In the genomic region with DNA sequence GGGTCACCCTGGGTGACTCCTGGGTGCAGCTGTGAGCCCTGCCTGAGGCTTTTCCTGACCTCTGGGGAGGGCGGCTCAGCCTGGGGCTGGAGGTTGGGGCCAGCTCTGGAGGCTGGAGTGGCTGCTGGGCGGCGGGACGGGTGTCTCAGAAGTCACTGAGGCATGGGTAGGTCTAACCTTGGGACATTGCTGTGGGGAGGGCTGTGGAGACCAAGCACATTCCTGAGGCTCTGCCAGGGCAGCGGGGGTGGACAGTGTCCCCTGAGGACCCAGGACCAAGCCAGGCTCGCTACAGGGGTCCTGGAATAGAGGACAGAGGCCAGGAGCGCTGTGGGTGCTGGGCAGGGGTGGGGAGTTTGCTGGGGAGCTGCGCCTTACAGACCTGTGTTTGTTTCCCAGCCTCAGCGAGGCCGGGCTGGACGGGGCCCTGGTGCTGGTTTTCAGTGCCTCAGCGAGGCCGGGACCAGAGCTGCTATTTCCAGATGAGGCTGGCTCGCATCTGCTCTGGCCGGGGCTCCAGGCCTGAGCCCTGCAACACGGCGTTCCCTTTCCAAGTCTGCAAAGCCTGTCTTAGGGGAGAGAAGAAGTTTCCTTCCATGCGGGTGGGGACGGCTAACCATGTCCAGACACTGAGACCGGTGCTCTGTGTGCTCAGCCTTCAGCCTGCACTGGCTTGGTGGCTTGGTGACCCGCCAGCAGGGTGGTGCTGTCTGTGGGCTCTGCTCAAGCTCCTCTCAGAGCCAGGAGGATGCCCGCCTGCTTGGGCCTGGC, we compare ENCODE assay signal across 11 cellular contexts. TPM values are rescaled to one million over a fixed set of nuclear protein-coding genes. Genes with fewer than 3 reads are reported as not detected.
DNase-seq lines count a peak whose midpoint lies in the region; ATAC-seq and TF ChIP-seq lines count a peak whose summit lies in the region.
"Had no signal": no experiment of that assay in that cellular context is flagged by ENCODE, and none has a peak within 500 bp of the region (broad histone marks: within the 10 kb centered on the region; RNA-seq: fewer than 3 reads in every experiment).

No MANE protein-coding gene starts in this region.

- POLR2A ChIA-PET in MCF 10A (lab: Yijun Ruan, JAX) = no interaction called here

- no peaks in the 10 kb centered on the region for H3K9me2 ChIP-seq in Karpas-422 (replicated peaks; ENCODE audit: insufficient read depth, low read length)

- peaks cover 61% of the 10 kb centered on the region for H3K79me2 ChIP-seq in Karpas-422 (ENCODE audit: low read length)

- CTCF ChIA-PET in MCF 10A (lab: Yijun Ruan, JAX) = no interaction called here

- ATAC-seq in mucosa of descending colon (no peak), HG03457 (IDR thresholded peaks at IDR 0.05; ENCODE audit: unreplicated experiment) (no peak), HG03378 (IDR thresholded peaks at IDR 0.05; ENCODE audit: unreplicated experiment) (no peak)

- H3K4me3 ChIP-seq in mucosa of descending colon (no peak overlapping the region), Karpas-422 (ENCODE audit: low read length) (no peak overlapping the region), colonic mucosa (no peak overlapping the region)
- H3K4me3 ChIP-seq: thoracic aorta had no signal

- H3K36me3 ChIP-seq in mucosa of descending colon (ENCODE audit: low read depth) (peaks cover 3% of the 10 kb centered on the region), Karpas-422 (ENCODE audit: insufficient read depth, low read length) (peaks cover 31% of the 10 kb centered on the region), colonic mucosa (no peaks in the 10 kb centered on the region)

- no peak overlapping the region for H3K4me2 ChIP-seq in Karpas-422 (ENCODE audit: low read depth, low read length, poor library complexity, severe bottlenecking)

- peak; percentile 1 for DNase-seq in stimulated activated CD4-positive, alpha-beta T cell treated with anti-CD3 and anti-CD28 coated beads, Interleukin-1b, Interleukin-23, amount 100 ng/mL, for 48 hours
- no peak for DNase-seq in stimulated activated CD4-positive, alpha-beta T cell treated with anti-CD3 and anti-CD28 coated beads, Interleukin-4, amount 100 ng/mL, for 4 hours
- DNase-seq in MCF 10A (ENCODE audit: unreplicated experiment) (no peak), mucosa of descending colon (peak in 2 of 3 donors; percentile 30 to 51), Karpas-422 (no peak), colonic mucosa (no peak)
- DNase-seq: erythroblast had no signal

- BruUV-seq in MCF 10A (replicated peaks; lab: Mats Ljungman, UMichigan) = no TSS peak

- no peaks in the 10 kb centered on the region for H3K9me3 ChIP-seq in mucosa of descending colon
- H3K9me3 ChIP-seq in Karpas-422 (ENCODE audit: low read length) = no peaks in the 10 kb centered on the region
- no peaks in the 10 kb centered on the region for H3K9me3 ChIP-seq in colonic mucosa
- H3K9me3 ChIP-seq: thoracic aorta had no signal

- H3K27ac ChIP-seq in Karpas-422 (ENCODE audit: low read length) = no peak overlapping the region
- no peak overlapping the region for H3K27ac ChIP-seq in colonic mucosa

- H3K9ac ChIP-seq in Karpas-422 (ENCODE audit: low read length) (no peak overlapping the region), colonic mucosa (ENCODE audit: low read depth in 2 of 2, low read length in 2 of 2) (no peak overlapping the region)

- H4K20me1 ChIP-seq in Karpas-422 (ENCODE audit: insufficient read depth, low read depth, low read length) = peaks cover 20% of the 10 kb centered on the region

- peaks cover 42% of the 10 kb centered on the region for H3K36me3 Mint-ChIP-seq in MCF 10A (ENCODE audit: insufficient read depth, unreplicated experiment)

- H3K27ac Mint-ChIP-seq in MCF 10A (ENCODE audit: low read depth, unreplicated experiment) = peak overlapping the region; percentile 96

- peak overlapping the region; percentile 93 for H3K4me3 Mint-ChIP-seq in MCF 10A (ENCODE audit: unreplicated experiment)

- no peaks in the 10 kb centered on the region for H3K27me3 Mint-ChIP-seq in MCF 10A (ENCODE audit: insufficient read depth, unreplicated experiment)

- peaks cover 16% of the 10 kb centered on the region for H3K4me1 ChIP-seq in mucosa of descending colon (ENCODE audit: low read depth)
- peaks cover 34% of the 10 kb centered on the region for H3K4me1 ChIP-seq in Karpas-422 (ENCODE audit: low read length)
- peaks cover 5% of the 10 kb centered on the region for H3K4me1 ChIP-seq in colonic mucosa

- intact Hi-C loops in MCF 10A (cut with micrococcal nuclease) = loop anchor here (10.0 kb wide), 1 partner anchor 150 kb away; no protein-coding TSS in a partner anchor
- intact Hi-C loops in mucosa of descending colon (cut with DNase I, micrococcal nuclease) = no loop called here
- intact Hi-C loops in colonic mucosa (cut with DNase I) = loop anchor here (10.0 kb wide), 1 partner anchor 200 kb away; a partner anchor contains a TSS

- TF ChIP-seq CTCF in MCF 10A (IDR thresholded peaks at IDR 0.05; ENCODE audit: unreplicated experiment) (no peak), mucosa of descending colon (IDR thresholded peaks at IDR 0.05) (no peak), colonic mucosa (IDR thresholded peaks at IDR 0.05) (no peak)

- H3K9me3 Mint-ChIP-seq in MCF 10A (ENCODE audit: unreplicated experiment) = peaks cover 9% of the 10 kb centered on the region

- no peaks in the 10 kb centered on the region for H3K27me3 ChIP-seq in Karpas-422 (ENCODE audit: low read length)
- no peaks in the 10 kb centered on the region for H3K27me3 ChIP-seq in colonic mucosa

- H2AFZ ChIP-seq in Karpas-422 (ENCODE audit: low read length) = no peak overlapping the region

- H3K4me1 Mint-ChIP-seq in MCF 10A (ENCODE audit: insufficient read depth, unreplicated experiment) = peaks cover 27% of the 10 kb centered on the region

RNA-seq across cellular contexts. Expression of a gene that starts 3.0 kb away (rescaled TPM):
- 319 and 463 TPM in 2 replicates for total RNA-seq in MCF 10A (2022)
- total RNA-seq in mucosa of descending colon = 100 to 1,000 TPM; 435 to 455 (median 450) TPM
- 209 and 367 TPM in 2 replicates for total RNA-seq in Karpas-422 (2014; rRNA removed; shearing (Covaris generic); ENCODE audit: low replicate concordance)
- 100 to 1,000 TPM; 419 to 474 TPM for total RNA-seq in colonic mucosa

RNA-seq across cellular contexts. Expression of a gene that starts 57.8 kb away (rescaled TPM):
- total RNA-seq in MCF 10A (2022) = 16.5 and 20.6 TPM in 2 replicates
- total RNA-seq in mucosa of descending colon = 10 to 100 TPM; 15.6 to 32.0 (median 18.8) TPM
- 18.4 and 51.0 TPM in 2 replicates for total RNA-seq in Karpas-422 (2014; rRNA removed; shearing (Covaris generic); ENCODE audit: low replicate concordance)
- total RNA-seq in colonic mucosa = 10 to 100 TPM; 17.4 to 21.6 TPM

RNA-seq across cellular contexts. Expression of a gene that starts 58.3 kb away (rescaled TPM):
- total RNA-seq in MCF 10A (2022) (not detected in 2 replicates), mucosa of descending colon (10 to 100 TPM in 1 of 3 donors, 1 to 10 TPM in 2; 6.3 to 11.6 (median 8.5) TPM), colonic mucosa (1 to 10 TPM; 2.1 to 6.7 TPM)
- not detected in 2 replicates for total RNA-seq in Karpas-422 (2014; rRNA removed; shearing (Covaris generic); ENCODE audit: low replicate concordance)
- total RNA-seq: activated CD8-positive, alpha-beta memory T cell treated with anti-CD3 and anti-CD28 coated beads for 36 hours had no signal

Comparison
In these comparisons a context has a peak if more than half of its experiments do, and no peak if none do; other contexts are left out.
1. DNase-seq: peak in stimulated activated CD4-positive, alpha-beta T cell treated with anti-CD3 and anti-CD28 coated beads, Interleukin-1b, Interleukin-23, amount 100 ng/mL, for 48 hours (single experiment) and mucosa of descending colon (2 of 3); none in stimulated activated CD4-positive, alpha-beta T cell treated with anti-CD3 and anti-CD28 coated beads, Interleukin-4, amount 100 ng/mL, for 4 hours (0 of 2), MCF 10A (single experiment), Karpas-422 (single experiment) and colonic mucosa (single experiment).
2. intact Hi-C loops: an anchor here in MCF 10A (10.0 kb wide) and colonic mucosa (10.0 kb wide); none called in mucosa of descending colon.